In genomic region chr3:138328341-138328740, GRCh38 we compare ENCODE assay signal across 8 cellular contexts.
DNase-seq lines count a peak whose midpoint lies in the region; ATAC-seq, FAIRE-seq and TF ChIP-seq lines count a peak whose summit lies in the region.

No MANE protein-coding gene starts in this region.

- H3K4me3 ChIP-seq in SK-N-MC (peak overlapping the region; percentile 82), fibroblast of pulmonary artery (replicated peaks; ENCODE audit: low read depth, low read length) (no peak overlapping the region)

- H3K9ac ChIP-seq in SK-N-MC (ENCODE audit: insufficient read length) = no peak overlapping the region

- H3K9me3 ChIP-seq in SK-N-MC (ENCODE audit: low read depth, low read length) = no peaks in the 10 kb centered on the region

- TF ChIP-seq POLR2A in GM18505 (IDR thresholded peaks at IDR 0.05; ENCODE audit: borderline replicate concordance, extremely low read depth, insufficient read depth, insufficient read length) (no peak), H54 (IDR thresholded peaks at IDR 0.05; ENCODE audit: low read depth, low read length) (no peak)

- no peak overlapping the region for H3K27ac ChIP-seq in SK-N-MC

- FAIRE-seq in H54 (lab: Jason Lieb, UNC) = no peak

- DNase-seq in AG08395 (ENCODE audit: low spot score) (peak; percentile 64), EH (ENCODE audit: low read depth) (peak; percentile 44), SK-N-MC (ENCODE audit: low read depth, low spot score) (no peak), fibroblast of pulmonary artery (ENCODE audit: low read depth) (peak; percentile 47), H54 (ENCODE audit: insufficient read length, low spot score) (no peak)

- ATAC-seq in GM18511 (IDR thresholded peaks at IDR 0.05; ENCODE audit: unreplicated experiment) (no peak), GM18505 (IDR thresholded peaks at IDR 0.05; ENCODE audit: unreplicated experiment) (no peak), HG03354 (IDR thresholded peaks at IDR 0.05; ENCODE audit: poor library complexity, severe bottlenecking, unreplicated experiment) (no peak)

- H3K36me3 ChIP-seq in SK-N-MC (ENCODE audit: insufficient read depth, low read length) = no peaks in the 10 kb centered on the region

- peak; percentile 28 for TF ChIP-seq CTCF in fibroblast of pulmonary artery (IDR thresholded peaks at IDR 0.05; ENCODE audit: low read length, missing control alignments)

Comparison
In these comparisons a context has a peak if more than half of its experiments do, and no peak if none do; other contexts are left out.
1. DNase-seq: peak in AG08395 (single experiment), EH (single experiment) and fibroblast of pulmonary artery (single experiment); none in SK-N-MC (single experiment) and H54 (single experiment).